In the genomic region with DNA sequence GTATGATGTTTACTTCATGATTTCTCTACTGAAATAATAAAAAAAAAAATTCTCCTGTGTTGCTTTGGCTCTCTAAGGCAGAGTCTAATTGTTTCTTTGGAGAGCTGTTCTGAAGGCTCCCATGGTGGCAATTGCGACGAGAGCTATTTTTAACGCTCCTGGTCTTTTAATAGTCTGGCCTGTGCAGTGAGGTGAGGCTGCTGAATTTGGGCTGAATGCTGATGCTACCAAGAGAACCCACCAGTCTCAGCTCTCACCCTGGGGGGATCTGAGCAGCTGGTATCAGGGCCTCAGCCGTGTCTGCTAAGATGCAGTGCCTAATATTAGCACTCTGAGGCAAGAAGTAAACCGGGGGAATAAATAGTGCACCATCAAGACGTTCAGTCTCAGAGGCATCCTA, we compare ENCODE assay signal across 23 cellular contexts.
A peak's percentile ranks its signal among the peaks of the same experiment; 100 is the strongest.
DNase-seq lines count a peak whose midpoint lies in the region; ATAC-seq and TF ChIP-seq lines count a peak whose summit lies in the region.
"Had no signal": no experiment of that assay in that cellular context is flagged by ENCODE, and none has a peak within 500 bp of the region (broad histone marks: within the 10 kb centered on the region; RNA-seq: fewer than 3 reads in every experiment).

No MANE protein-coding gene starts in this region.

- H3K27ac ChIP-seq in cardiac muscle cell: peak overlapping the region; percentile 39
- no peak overlapping the region for H3K27ac ChIP-seq in neural progenitor cell
- H3K27ac ChIP-seq: GM23248, transverse colon had no signal

- H3K9me3 ChIP-seq in cardiac muscle cell (ENCODE audit: low read depth) (no peaks in the 10 kb centered on the region), neural progenitor cell (ENCODE audit: low read depth) (no peaks in the 10 kb centered on the region)
- H3K9me3 ChIP-seq: transverse colon had no signal

- no peak for TF ChIP-seq CTCF in cardiac muscle cell (IDR thresholded peaks at IDR 0.05; ENCODE audit: low read depth, low read length)
- no peak for TF ChIP-seq CTCF in neural progenitor cell (IDR thresholded peaks at IDR 0.05)

- H3K36me3 ChIP-seq in cardiac muscle cell: no peaks in the 10 kb centered on the region
- H3K36me3 ChIP-seq in neural progenitor cell: no peaks in the 10 kb centered on the region
- H3K36me3 ChIP-seq: transverse colon had no signal

- H2AFZ ChIP-seq in neural progenitor cell (replicated peaks): peak overlapping the region; percentile 27
- H2AFZ ChIP-seq: GM23248 had no signal

- H3K4me1 ChIP-seq in cardiac muscle cell (ENCODE audit: low read depth): peaks cover 18% of the 10 kb centered on the region
- H3K4me1 ChIP-seq in neural progenitor cell: peaks cover 20% of the 10 kb centered on the region
- H3K4me1 ChIP-seq: transverse colon had no signal

- no peak overlapping the region for H3K4me3 Mint-ChIP-seq in neural progenitor cell
- H3K4me3 Mint-ChIP-seq: activated CD4-positive, alpha-beta memory T cell treated with anti-CD3 and anti-CD28 coated beads, Interleukin-2, amount 10 ng/mL, durations not matched to agents 7 days and 5 days; activated T-helper 1 cell treated with anti-CD3 and anti-CD28 coated beads, Interleukin-12 subunit alpha, Interleukin-12 subunit beta, Interleukin-2, Interleukin-4 antibody, amounts not matched to agents 30 ng/mL and 10 ng/mL and 1 ng/mL, durations not matched to agents 14 hours and 24 hours and 36 hours; CD4-positive, CD25-positive, alpha-beta regulatory T cell; immature natural killer cell; memory B cell had no signal

- peaks cover under 1% of the 10 kb centered on the region for H3K9me3 Mint-ChIP-seq in neural progenitor cell
- H3K9me3 Mint-ChIP-seq: activated CD4-positive, alpha-beta memory T cell treated with anti-CD3 and anti-CD28 coated beads, Interleukin-2, amount 10 ng/mL, durations not matched to agents 7 days and 5 days; activated T-helper 1 cell treated with anti-CD3 and anti-CD28 coated beads, Interleukin-12 subunit alpha, Interleukin-12 subunit beta, Interleukin-2, Interleukin-4 antibody, amounts not matched to agents 30 ng/mL and 10 ng/mL and 1 ng/mL, durations not matched to agents 14 hours and 24 hours and 36 hours had no signal

- no peaks in the 10 kb centered on the region for H3F3A ChIP-seq in neural progenitor cell (ENCODE audit: low read depth)

- no peak for ATAC-seq in HG02981 (IDR thresholded peaks at IDR 0.05; ENCODE audit: unreplicated experiment)
- ATAC-seq in GM21529 (IDR thresholded peaks at IDR 0.05; ENCODE audit: unreplicated experiment): no peak
- ATAC-seq in HG03025 (IDR thresholded peaks at IDR 0.05; ENCODE audit: low FRiP score, unreplicated experiment): no peak
- ATAC-seq: left colon, PC-3 had no signal

- H3K27ac Mint-ChIP-seq in neural progenitor cell: no peak overlapping the region
- H3K27ac Mint-ChIP-seq: activated CD4-positive, alpha-beta memory T cell treated with anti-CD3 and anti-CD28 coated beads, Interleukin-2, amount 10 ng/mL, durations not matched to agents 7 days and 5 days; activated T-helper 1 cell treated with anti-CD3 and anti-CD28 coated beads, Interleukin-12 subunit alpha, Interleukin-12 subunit beta, Interleukin-2, Interleukin-4 antibody, amounts not matched to agents 30 ng/mL and 10 ng/mL and 1 ng/mL, durations not matched to agents 14 hours and 24 hours and 36 hours; CD4-positive, CD25-positive, alpha-beta regulatory T cell; immature natural killer cell; memory B cell had no signal

- H3K4me2 ChIP-seq in neural progenitor cell: no peak overlapping the region

- H3K9ac ChIP-seq in neural progenitor cell: no peak overlapping the region
- H3K9ac ChIP-seq: GM23248 had no signal

- no peaks in the 10 kb centered on the region for H3K79me2 ChIP-seq in neural progenitor cell (ENCODE audit: low read depth)

- no peaks in the 10 kb centered on the region for H3K27me3 ChIP-seq in cardiac muscle cell
- no peaks in the 10 kb centered on the region for H3K27me3 ChIP-seq in neural progenitor cell
- H3K27me3 ChIP-seq: dorsolateral prefrontal cortex, transverse colon had no signal

- no peaks in the 10 kb centered on the region for H3K36me3 Mint-ChIP-seq in neural progenitor cell
- H3K36me3 Mint-ChIP-seq: CD4-positive, CD25-positive, alpha-beta regulatory T cell; immature natural killer cell had no signal

- H3K4me1 Mint-ChIP-seq in neural progenitor cell: peaks cover 3% of the 10 kb centered on the region
- H3K4me1 Mint-ChIP-seq: activated CD4-positive, alpha-beta memory T cell treated with anti-CD3 and anti-CD28 coated beads, Interleukin-2, amount 10 ng/mL, durations not matched to agents 7 days and 5 days; CD4-positive, CD25-positive, alpha-beta regulatory T cell; immature natural killer cell; memory B cell had no signal

- no peaks in the 10 kb centered on the region for H4K20me1 ChIP-seq in neural progenitor cell (ENCODE audit: low read depth)

- peak; percentile 9 for DNase-seq in Ammon's horn (ENCODE audit: low spot score)
- DNase-seq in RPMI7951 (ENCODE audit: low read depth): peak; percentile 59
- peak in 1 of 2 donors; percentile 49 for DNase-seq in cardiac muscle cell (ENCODE audit: low read depth in 1 of 2, low spot score in 1 of 2)
- peak; percentile 3 for DNase-seq in neural progenitor cell (ENCODE audit: low spot score)
- no peak for DNase-seq in NCI-H187 (lab: John Stamatoyannopoulos, UW)
- DNase-seq: activated CD4-positive, alpha-beta memory T cell treated with anti-CD3 and anti-CD28 coated beads, Interleukin-2, amount 10 ng/mL, durations not matched to agents 7 days and 5 days; activated CD8-positive, alpha-beta memory T cell treated with anti-CD3 and anti-CD28 coated beads, Interleukin-2, amount 50 U/mL, for 4 hours; activated naive CD4-positive, alpha-beta T cell treated with Interleukin-2 at 50 U/mL for 16 hours; CD4-positive, CD25-positive, alpha-beta regulatory T cell; GM23248; immature natural killer cell; left colon; NCI-H1694 treated with DMSO at 0.1 percent for 48 hours; NCI-H524 treated with DMSO at 0.1 percent for 48 hours; PC-3; stimulated activated CD4-positive, alpha-beta T cell treated with anti-CD3 and anti-CD28 coated beads, Interleukin-4, amount 100 ng/mL, for 24 hours; transverse colon had no signal

- no peaks in the 10 kb centered on the region for H3K27me3 Mint-ChIP-seq in neural progenitor cell (ENCODE audit: insufficient read depth, low read depth)
- H3K27me3 Mint-ChIP-seq: CD4-positive, CD25-positive, alpha-beta regulatory T cell had no signal

- no peak overlapping the region for H3K4me3 ChIP-seq in cardiac muscle cell
- no peak overlapping the region for H3K4me3 ChIP-seq in neural progenitor cell
- H3K4me3 ChIP-seq: GM23248, transverse colon had no signal

Comparison
In these comparisons a context has a peak if more than half of its experiments do, and no peak if none do; other contexts are left out.
1. DNase-seq: peak in Ammon's horn (single experiment), RPMI7951 (single experiment) and neural progenitor cell (single experiment); none in NCI-H187 (0 of 2).